8 cellular contexts compared by ENCODE assay signal in the genomic region with DNA sequence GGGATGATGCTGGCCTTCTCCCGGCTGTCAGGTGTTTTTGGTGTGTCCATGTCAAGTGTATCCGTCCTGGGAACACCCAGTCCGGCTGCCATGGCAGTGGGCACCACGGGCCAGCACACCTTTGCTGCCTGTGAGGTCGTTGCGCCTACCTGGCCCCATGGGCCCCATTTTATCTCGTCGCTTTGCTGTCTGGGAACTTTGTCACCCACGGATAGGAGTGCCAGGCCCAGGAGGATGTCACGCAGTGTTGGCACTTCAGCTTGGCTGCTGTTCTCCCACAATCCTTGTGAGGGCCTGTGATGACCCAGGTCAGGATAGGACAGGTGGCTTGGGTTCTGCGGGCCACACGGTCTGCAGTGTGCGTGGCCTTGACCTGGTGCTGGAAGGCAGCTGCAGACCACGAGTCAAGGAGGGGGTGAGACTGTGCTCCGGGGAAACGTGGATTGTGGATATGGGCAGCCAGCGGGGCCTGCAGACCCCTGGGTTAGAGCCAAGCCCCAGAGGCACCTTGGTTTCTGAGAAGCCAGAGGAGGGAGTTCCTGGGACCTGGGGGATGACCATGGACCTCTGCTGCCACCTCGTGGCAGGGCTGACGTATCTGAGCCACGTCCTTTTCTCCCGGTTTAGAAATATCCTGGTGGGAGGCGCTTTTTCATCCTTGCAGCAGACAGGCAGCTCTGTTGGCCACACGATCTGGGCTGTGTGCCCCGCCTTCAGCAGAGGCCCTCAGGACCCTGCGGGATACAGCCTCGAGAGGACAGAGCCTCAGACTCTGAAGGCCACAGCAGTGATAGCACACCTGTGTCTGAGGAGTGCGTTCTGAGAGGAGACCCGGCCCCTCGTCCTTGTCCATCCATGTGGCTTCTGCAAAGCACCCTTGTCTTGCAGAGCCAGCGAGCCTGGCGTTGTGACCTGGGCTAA.
DNase-seq lines count a peak whose midpoint lies in the region; ATAC-seq and TF ChIP-seq lines count a peak whose summit lies in the region.

No MANE protein-coding gene starts in this region.

- peak; percentile 98 for TF ChIP-seq CTCF in MM.1S (IDR thresholded peaks at IDR 0.05; ENCODE audit: low read length)

- H3K9me2 ChIP-seq in MM.1S (replicated peaks; ENCODE audit: insufficient read depth, low read length) = no peaks in the 10 kb centered on the region

- H2AFZ ChIP-seq in MM.1S (ENCODE audit: low read length) = no peak overlapping the region

- no peaks in the 10 kb centered on the region for H3F3A ChIP-seq in MM.1S (ENCODE audit: insufficient read depth, low read length)

- no peaks in the 10 kb centered on the region for H3K4me1 ChIP-seq in MM.1S (ENCODE audit: low read length)

- H3K9me3 ChIP-seq in MM.1S (replicated peaks; ENCODE audit: insufficient read depth, low read length) = no peaks in the 10 kb centered on the region

- H3K79me2 ChIP-seq in MM.1S (ENCODE audit: low read length) = no peaks in the 10 kb centered on the region

- H3K27ac ChIP-seq in MM.1S (ENCODE audit: low read length) (no peak overlapping the region), substantia nigra (ENCODE audit: low read depth, low read length, poor library complexity, severe bottlenecking) (no peak overlapping the region)

- H3K9ac ChIP-seq in MM.1S (ENCODE audit: low read length) = no peak overlapping the region

- peaks cover 14% of the 10 kb centered on the region; the same call in 1 of the 2 replicates for H3K27me3 ChIP-seq in MM.1S (replicated peaks; ENCODE audit: insufficient read depth, low read length)

- H4K20me1 ChIP-seq in MM.1S (ENCODE audit: insufficient read depth, low read length) = no peaks in the 10 kb centered on the region

- no peak overlapping the region for H3K4me2 ChIP-seq in MM.1S (ENCODE audit: low read depth, low read length)

- no peak for ATAC-seq in GM21360 (IDR thresholded peaks at IDR 0.05; ENCODE audit: unreplicated experiment)

- DNase-seq in DMS79 (lab: John Stamatoyannopoulos, UW) (peak; percentile 76), MM.1S (peak; percentile 85), SHP77 (lab: John Stamatoyannopoulos, UW) (peak; percentile 82 to 84), fibroblast of the conjunctiva (ENCODE audit: low read depth) (peak; percentile 87), non-pigmented ciliary epithelial cell (ENCODE audit: low read depth) (peak; percentile 63), substantia nigra (lab: John Stamatoyannopoulos, UW) (peak in 42 of 49 donors; percentile 21 to 93 (median 64))
- peak; percentile 55 to 60 for DNase-seq in activated T-helper 1 cell treated with anti-CD3 and anti-CD28 coated beads, Interleukin-2, amount 50 U/mL, for 16 hours (ENCODE audit: low read depth in 1 of 2, low spot score in 1 of 2)

- no peak overlapping the region for H3K4me3 ChIP-seq in MM.1S (ENCODE audit: low read length)

- no peaks in the 10 kb centered on the region for H3K36me3 ChIP-seq in MM.1S (replicated peaks; ENCODE audit: insufficient read depth, low read length)
